Comparison of ENCODE assay signal across 7 cellular contexts in the genomic region with DNA sequence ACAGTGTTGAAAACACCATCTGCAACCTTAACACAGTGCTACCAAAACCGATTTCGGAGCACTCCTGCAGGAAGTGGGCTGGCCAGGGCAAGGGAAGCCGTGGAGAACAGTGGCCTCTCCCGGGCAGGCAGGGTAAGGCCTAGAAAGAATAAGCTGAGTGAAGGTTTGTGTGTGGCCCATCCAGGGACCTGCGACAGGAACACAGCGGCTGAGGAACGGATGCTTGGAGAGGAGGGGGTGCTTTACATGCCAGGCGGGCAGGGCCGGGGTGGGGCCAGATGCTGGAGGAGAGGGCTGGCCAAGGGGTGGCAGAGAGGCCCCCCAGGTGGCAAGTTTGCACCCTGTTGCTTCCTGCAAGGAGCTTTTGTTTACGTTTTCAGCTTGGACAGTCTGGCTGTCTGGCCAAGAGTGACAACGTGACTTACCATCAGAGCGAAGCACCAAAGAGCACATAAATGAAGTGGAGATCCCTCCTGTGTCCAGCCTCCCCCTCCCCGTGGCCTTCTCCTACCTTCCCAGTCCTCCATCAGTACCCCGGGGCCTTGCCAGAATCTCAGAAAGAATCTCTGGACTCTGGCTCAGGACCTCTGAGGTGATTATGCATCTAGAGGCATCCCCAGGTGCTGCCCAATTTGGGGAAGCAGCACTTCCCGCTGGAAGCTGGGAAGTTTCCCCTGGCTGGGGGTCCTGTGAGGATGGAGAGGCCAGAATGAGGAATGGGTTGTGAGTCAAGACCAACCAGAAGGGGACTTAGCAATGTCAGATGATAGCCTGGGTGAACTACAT.
A peak's percentile ranks its signal among the peaks of the same experiment; 100 is the strongest.
DNase-seq lines count a peak whose midpoint lies in the region; ATAC-seq and TF ChIP-seq lines count a peak whose summit lies in the region.

No MANE protein-coding gene starts in this region.

- TF ChIP-seq CTCF in choroid plexus epithelial cell (conservative IDR thresholded peaks at IDR 0.05; ENCODE audit: low read depth, low read length): peak; percentile 93

- ATAC-seq in GM18498 (IDR thresholded peaks at IDR 0.05; ENCODE audit: unreplicated experiment) (peak; percentile 37), HG03064 (IDR thresholded peaks at IDR 0.05; ENCODE audit: low read depth, unreplicated experiment) (peak; percentile 46)
- peak; percentile 48 to 57 for ATAC-seq in activated CD4-positive, CD25-positive, alpha-beta regulatory T cell treated with anti-CD3 and anti-CD28 coated beads, Interleukin-2, amount 50 U/mL, for 24 hours

- DNase-seq in NCI-H2171 treated with DMSO at 0.1 percent for 48 hours (lab: John Stamatoyannopoulos, UW) (peak; percentile 86), choroid plexus epithelial cell (ENCODE audit: low read depth) (peak; percentile 83), left kidney (ENCODE audit: low read depth, low spot score) (peak; percentile 92)
- DNase-seq in stimulated activated CD4-positive, alpha-beta T cell treated with anti-CD3 and anti-CD28 coated beads, Interleukin-1b, Interleukin-23, amount 100 ng/mL, for 48 hours: peak; percentile 74

- no peak overlapping the region for H3K4me3 ChIP-seq in choroid plexus epithelial cell (ENCODE audit: low read depth, low read length)
